In genomic region chr9:93086445-93087224, GRCh38 we compare ENCODE assay signal across 19 cellular contexts. TPM values are rescaled to one million over a fixed set of nuclear protein-coding genes. Genes with fewer than 3 reads are reported as not detected.
DNase-seq lines count a peak whose midpoint lies in the region; ATAC-seq, FAIRE-seq and TF ChIP-seq lines count a peak whose summit lies in the region.
"Had no signal": no experiment of that assay in that cellular context is flagged by ENCODE, and none has a peak within 500 bp of the region (broad histone marks: within the 10 kb centered on the region; RNA-seq: fewer than 3 reads in every experiment).

No MANE protein-coding gene starts in this region.

- peak overlapping the region in 7 of 9 donors; percentile 18 to 80 (median 69) for H3K27ac Mint-ChIP-seq in naive thymus-derived CD4-positive, alpha-beta T cell
- no peak overlapping the region for H3K27ac Mint-ChIP-seq in Caco-2 (ENCODE audit: unreplicated experiment)
- H3K27ac Mint-ChIP-seq: activated B cell treated with CpG ODN at 0.5 μM for 24 hours, mesothelial cell of epicardium had no signal

- H3K27me3 Mint-ChIP-seq in naive thymus-derived CD4-positive, alpha-beta T cell: no peaks in the 10 kb centered on the region
- H3K27me3 Mint-ChIP-seq in Caco-2 (ENCODE audit: insufficient read depth, unreplicated experiment): no peaks in the 10 kb centered on the region
- H3K27me3 Mint-ChIP-seq: activated B cell treated with CpG ODN at 0.5 μM for 24 hours had no signal

- H3K79me2 ChIP-seq in GM12878 (ENCODE audit: control insufficient read depth, insufficient read depth, low read length): no peaks in the 10 kb centered on the region

- SMC1A ChIA-PET in GM12878 (lab: Charles Lee; ENCODE audit: uncharacterized antibody, unreplicated experiment): interaction anchor here (0.7 to 1.2 kb wide), 2 partner anchors 21 to 77 kb away, joined by 3 to 4 read pairs; no protein-coding TSS in a partner anchor

- no peaks in the 10 kb centered on the region for H3K4me1 ChIP-seq in left ventricle myocardium inferior
- peaks cover 12% of the 10 kb centered on the region for H3K4me1 ChIP-seq in GM12878 (ENCODE audit: control insufficient read depth, insufficient read depth, low read length)
- H3K4me1 ChIP-seq in naive thymus-derived CD4-positive, alpha-beta T cell (ENCODE audit: control insufficient read depth in 2 of 2, insufficient read depth in 2 of 2, low read length in 2 of 2): peaks cover 18% of the 10 kb centered on the region in 2 donors
- H3K4me1 ChIP-seq in Caco-2: no peaks in the 10 kb centered on the region
- H3K4me1 ChIP-seq: gastrocnemius medialis had no signal

- DNase-seq in cardiac septum (ENCODE audit: low spot score) (peak; percentile 22), left ventricle myocardium inferior (no peak), GM12878 (ENCODE audit: low read depth, low spot score) (no peak), Caco-2 (no peak), COLO829 (ENCODE audit: low spot score) (no peak), cerebellum (ENCODE audit: low spot score) (no peak)
- DNase-seq in naive thymus-derived CD4-positive, alpha-beta T cell: peak in 1 of 9 donors; percentile 10
- DNase-seq: activated B cell treated with CpG ODN at 0.5 μM for 24 hours; activated gamma-delta T cell treated with Interleukin-2 at 50 U/mL for 16 hours; HCEC 1CT; KBM-7; NCI-H187 treated with DMSO at 0.1 percent for 48 hours; NCI-H526; stimulated activated CD4-positive, alpha-beta T cell treated with anti-CD3 and anti-CD28 coated beads, Interleukin-12 subunit alpha, Interleukin-12 subunit beta, amount 100 ng/mL, for 4 hours had no signal

- RAD21 ChIA-PET in GM12878 (lab: Charles Lee; ENCODE audit: unreplicated experiment): no interaction called here

- TF ChIP-seq RAD21 in GM12878 (IDR thresholded peaks at IDR 0.05; ENCODE audit: insufficient read depth, low read depth, low read length): no peak

- no peak overlapping the region for H3K9ac ChIP-seq in GM12878 (ENCODE audit: control insufficient read depth, insufficient read depth, low read length)
- H3K9ac ChIP-seq: BLaER1 had no signal

- in situ Hi-C loops in GM12878 (cut with MboI): no loop called here

- H3K27me3 ChIP-seq in left ventricle myocardium inferior (ENCODE audit: low read depth) (no peaks in the 10 kb centered on the region), GM12878 (replicated peaks in 1 of 2; ENCODE audit: control insufficient read depth in 2 of 2, insufficient read depth in 2 of 2, low read length in 1 of 2) (no peaks in the 10 kb centered on the region), Caco-2 (replicated peaks; ENCODE audit: control insufficient read depth, insufficient read depth, low read length) (no peaks in the 10 kb centered on the region)
- H3K27me3 ChIP-seq in naive thymus-derived CD4-positive, alpha-beta T cell (ENCODE audit: control insufficient read depth in 2 of 2, insufficient read depth in 2 of 2, low read length in 2 of 2): no peaks in the 10 kb centered on the region
- H3K27me3 ChIP-seq: BLaER1, cardiac muscle cell, gastrocnemius medialis had no signal

- intact Hi-C loops in cardiac septum (cut with DNase I) (no loop called here), left ventricle myocardium inferior (cut with micrococcal nuclease) (no loop called here), GM12878 (cut with micrococcal nuclease; ENCODE audit: unreplicated experiment) (no loop called here), Caco-2 (cut with micrococcal nuclease; ENCODE audit: unreplicated experiment) (no loop called here)
- intact Hi-C loops in naive thymus-derived CD4-positive, alpha-beta T cell (cut with micrococcal nuclease): no loop called here

- no peak for TF ChIP-seq EP300 in GM12878 (IDR thresholded peaks at IDR 0.05; ENCODE audit: borderline replicate concordance in 1 of 2, control insufficient read depth in 1 of 2, low read depth in 2 of 2, low read length in 2 of 2)

- peaks cover 14% of the 10 kb centered on the region for H3K9me3 ChIP-seq in left ventricle myocardium inferior (replicated peaks)
- peaks cover 10% of the 10 kb centered on the region for H3K9me3 ChIP-seq in GM12878 (replicated peaks; ENCODE audit: control insufficient read depth, insufficient read depth, low read length)
- no peaks in the 10 kb centered on the region for H3K9me3 ChIP-seq in naive thymus-derived CD4-positive, alpha-beta T cell (ENCODE audit: control insufficient read depth in 2 of 3, low read length in 3 of 3)
- H3K9me3 ChIP-seq in Caco-2: no peaks in the 10 kb centered on the region
- H3K9me3 ChIP-seq: BLaER1, gastrocnemius medialis had no signal

- no peak for ATAC-seq in GM12878
- no peak for ATAC-seq in naive thymus-derived CD4-positive, alpha-beta T cell
- ATAC-seq: gastrocnemius medialis had no signal

- CTCF ChIA-PET in GM12878 (lab: Yijun Ruan, JAX) (interaction anchor here (1.0 to 2.2 kb wide), 2 partner anchors 22 to 84 kb away, joined by 5 to 6 read pairs; no protein-coding TSS in a partner anchor), Caco-2 (lab: Charles Lee) (no interaction called here)
- CTCF ChIA-PET in naive thymus-derived CD4-positive, alpha-beta T cell (lab: Charles Lee): no interaction called here

- no peaks in the 10 kb centered on the region for H4K20me1 ChIP-seq in GM12878 (ENCODE audit: control insufficient read depth, insufficient read depth)
- H4K20me1 ChIP-seq: BLaER1 had no signal

- POLR2A ChIA-PET in GM12878 (lab: Charles Lee): interaction anchor here (0.7 to 1.6 kb wide), 2 partner anchors 16 to 22 kb away, joined by 3 to 5 read pairs; no protein-coding TSS in a partner anchor
- POLR2A ChIA-PET in naive thymus-derived CD4-positive, alpha-beta T cell (lab: Charles Lee): interaction anchor here (0.6 to 1.1 kb wide), 5 partner anchors 9 to 124 kb away, joined by 3 to 4 read pairs (median 3); no protein-coding TSS in a partner anchor
- POLR2A ChIA-PET in Caco-2 (lab: Charles Lee): no interaction called here

- H3K36me3 ChIP-seq in left ventricle myocardium inferior: no peaks in the 10 kb centered on the region
- H3K36me3 ChIP-seq in GM12878 (ENCODE audit: control insufficient read depth in 2 of 2, insufficient read depth in 2 of 2, low read length in 1 of 2): peaks cover 8 to 15% of the 10 kb centered on the region in 2 experiments
- H3K36me3 ChIP-seq in naive thymus-derived CD4-positive, alpha-beta T cell (ENCODE audit: control insufficient read depth in 2 of 3, insufficient read depth in 3 of 3, low read length in 3 of 3): peaks cover 0 to 64% (median 25%) of the 10 kb centered on the region in 3 experiments
- no peaks in the 10 kb centered on the region for H3K36me3 ChIP-seq in Caco-2 (ENCODE audit: control insufficient read depth, insufficient read depth, low read length)
- H3K36me3 ChIP-seq: cardiac muscle cell, gastrocnemius medialis had no signal

- FAIRE-seq in GM12878 (lab: Jason Lieb, UNC): no peak
- FAIRE-seq: RCC 7860 had no signal

- BruUV-seq in GM12878 (replicated peaks; lab: Mats Ljungman, UMichigan): no TSS peak
- BruUV-seq in Caco-2 (replicated peaks; lab: Mats Ljungman, UMichigan): no TSS peak

- peaks cover 14 to 49% (median 45%) of the 10 kb centered on the region in 7 donors for H3K4me1 Mint-ChIP-seq in naive thymus-derived CD4-positive, alpha-beta T cell
- H3K4me1 Mint-ChIP-seq in Caco-2 (ENCODE audit: low read depth, unreplicated experiment): no peaks in the 10 kb centered on the region

- peaks cover 3 to 69% (median 30%) of the 10 kb centered on the region in 5 donors for H3K36me3 Mint-ChIP-seq in naive thymus-derived CD4-positive, alpha-beta T cell
- no peaks in the 10 kb centered on the region for H3K36me3 Mint-ChIP-seq in Caco-2 (ENCODE audit: insufficient read depth, unreplicated experiment)

- no peak for TF ChIP-seq POLR2A in GM12878 (IDR thresholded peaks at IDR 0.05; ENCODE audit: low read depth, low read length)

- H3K4me3 ChIP-seq in left ventricle myocardium inferior (no peak overlapping the region), GM12878 (no peak overlapping the region), Caco-2 (ENCODE audit: low read depth, low read length) (no peak overlapping the region)
- no peak overlapping the region for H3K4me3 ChIP-seq in naive thymus-derived CD4-positive, alpha-beta T cell (ENCODE audit: low read length)
- H3K4me3 ChIP-seq: BLaER1, cardiac muscle cell, gastrocnemius medialis had no signal

- TF ChIP-seq CTCF in left ventricle myocardium inferior (IDR thresholded peaks at IDR 0.05; ENCODE audit: borderline replicate concordance) (no peak), GM12878 (IDR thresholded peaks at IDR 0.05 in 2 of 3, conservative IDR thresholded peaks at IDR 0.05 in 1 of 3; ENCODE audit: control insufficient read depth in 2 of 3, extremely low read depth in 1 of 3, insufficient read depth in 1 of 3, low read depth in 3 of 3, low read length in 3 of 3) (no peak), Caco-2 (IDR thresholded peaks at IDR 0.05; ENCODE audit: insufficient read depth in 1 of 2, low read depth in 1 of 2, low read length in 1 of 2, severe bottlenecking in 1 of 2, unreplicated experiment in 1 of 2) (no peak)

- no peak overlapping the region for H3K4me3 Mint-ChIP-seq in naive thymus-derived CD4-positive, alpha-beta T cell
- H3K4me3 Mint-ChIP-seq in Caco-2 (ENCODE audit: unreplicated experiment): no peak overlapping the region
- H3K4me3 Mint-ChIP-seq: activated B cell treated with CpG ODN at 0.5 μM for 24 hours, mesothelial cell of epicardium had no signal

- peaks cover 0 to 15% (median 0%) of the 10 kb centered on the region in 11 donors for H3K9me3 Mint-ChIP-seq in naive thymus-derived CD4-positive, alpha-beta T cell
- H3K9me3 Mint-ChIP-seq in Caco-2 (ENCODE audit: unreplicated experiment): no peaks in the 10 kb centered on the region

- H3K4me2 ChIP-seq in GM12878 (ENCODE audit: control insufficient read depth, insufficient read depth): no peak overlapping the region
- H3K4me2 ChIP-seq: BLaER1 had no signal

- 96% methylated on average over 9 of the region's 9 CpGs for WGBS in GM12878 (ENCODE audit: insufficient coverage, insufficient replicate concordance, low lambda C conversion rate, missing lambda C conversion rate)

- no peak overlapping the region for H2AFZ ChIP-seq in GM12878 (ENCODE audit: control insufficient read depth, low read depth, low read length)

- no peak overlapping the region for H3K27ac ChIP-seq in left ventricle myocardium inferior (replicated peaks)
- no peak overlapping the region for H3K27ac ChIP-seq in GM12878 (ENCODE audit: control insufficient read depth, insufficient read depth)
- H3K27ac ChIP-seq in naive thymus-derived CD4-positive, alpha-beta T cell (ENCODE audit: low read depth, low read length): no peak overlapping the region
- H3K27ac ChIP-seq: BLaER1, cardiac muscle cell, gastrocnemius medialis had no signal

RNA-seq across cellular contexts. Expression of gene CARD19, which starts 9.4 kb away (rescaled TPM):
- total RNA-seq in cardiac septum (45.1 TPM), left ventricle myocardium inferior (35.8 TPM), GM12878 (2014; rRNA removed) (40.8 and 41.6 TPM in 2 replicates), GM12878 (2014; rRNA removed; fragmentation: Illumina TruSeq; extraction: Trizol) (12.0 and 13.3 TPM in 2 replicates), GM12878 (2021) (21.6 and 21.8 TPM in 2 replicates), Caco-2 (2022) (10.6 and 11.4 TPM in 2 replicates), cerebellum (17.7 TPM)
- 9.7 and 10.4 TPM in 2 replicates for total RNA-seq in GM12878 (2013; cell fraction: nucleolus; rRNA removed)
- polyA plus RNA-seq in GM12878 (2011; ENCODE audit: low read depth): 4.0 TPM
- polyA plus RNA-seq in GM12878 (2011; rRNA removed) (8.6 and 18.3 TPM in 2 replicates), GM12878 (2014; fragmentation: Illumina TruSeq; extraction: Trizol) (0.49 and 6.3 TPM in 2 replicates), GM12878 (2014; fragmentation: Nextera tagmentation; extraction: Ambion mirVana) (1 to 10 TPM in 1 of 2 experiments, under 1 TPM in 1; 0.61 to 3.3 TPM), GM12878 (2014; rRNA removed) (38.8 and 44.1 TPM in 2 replicates), GM12878 (2016; fragmentation: Nextera tagmentation; extraction: Ambion mirVana) (10 to 100 TPM; 23.3 to 27.7 TPM)
- polyA plus RNA-seq in GM12878 (2011; cell fraction: cytosol; rRNA removed): 34.4 and 49.8 TPM in 2 replicates
- polyA plus RNA-seq in GM12878 (2011; cell fraction: nucleus; rRNA removed): 47.7 and 53.9 TPM in 2 replicates
- 11.9 and 12.2 TPM in 2 replicates for polyA plus RNA-seq in GM12878 (2012)
- 7.7 and 10.7 TPM in 2 replicates for polyA minus RNA-seq in GM12878 (2011; rRNA and poly(A)+ RNA removed)
- polyA minus RNA-seq in GM12878 (2011; cell fraction: cytosol; rRNA and poly(A)+ RNA removed): 6.0 and 6.9 TPM in 2 replicates
- 6.8 and 12.7 TPM in 2 replicates for polyA minus RNA-seq in GM12878 (2011; cell fraction: nucleus; rRNA and poly(A)+ RNA removed)
- total RNA-seq in naive thymus-derived CD4-positive, alpha-beta T cell: 10 to 100 TPM; 43.0 to 90.0 (median 54.1) TPM
- polyA plus RNA-seq in naive thymus-derived CD4-positive, alpha-beta T cell: 10 to 100 TPM; 59.2 to 75.6 TPM

RNA-seq across cellular contexts. Expression of gene SUSD3, which starts 28.1 kb away (rescaled TPM):
- total RNA-seq in cardiac septum: 1.1 TPM
- total RNA-seq in left ventricle myocardium inferior: 0.60 TPM
- 27.9 and 29.6 TPM in 2 replicates for total RNA-seq in GM12878 (2013; cell fraction: nucleolus; rRNA removed)
- 61.6 and 65.6 TPM in 2 replicates for total RNA-seq in GM12878 (2014; rRNA removed)
- 26.9 and 29.8 TPM in 2 replicates for total RNA-seq in GM12878 (2014; rRNA removed; fragmentation: Illumina TruSeq; extraction: Trizol)
- 37.6 and 39.8 TPM in 2 replicates for total RNA-seq in GM12878 (2021)
- 15.3 TPM for polyA plus RNA-seq in GM12878 (2011; ENCODE audit: low read depth)
- 60.0 and 92.0 TPM in 2 replicates for polyA plus RNA-seq in GM12878 (2011; rRNA removed)
- 129 and 170 TPM in 2 replicates for polyA plus RNA-seq in GM12878 (2011; cell fraction: cytosol; rRNA removed)
- 83.1 and 109 TPM in 2 replicates for polyA plus RNA-seq in GM12878 (2011; cell fraction: nucleus; rRNA removed)
- 25.7 and 33.6 TPM in 2 replicates for polyA plus RNA-seq in GM12878 (2012)
- polyA plus RNA-seq in GM12878 (2014; fragmentation: Illumina TruSeq; extraction: Trizol): 5.4 and 14.1 TPM in 2 replicates
- 10 to 100 TPM in 1 of 2 experiments, 1 to 10 TPM in 1; 2.5 to 15.1 TPM for polyA plus RNA-seq in GM12878 (2014; fragmentation: Nextera tagmentation; extraction: Ambion mirVana)
- 72.4 and 79.6 TPM in 2 replicates for polyA plus RNA-seq in GM12878 (2014; rRNA removed)
- polyA plus RNA-seq in GM12878 (2016; fragmentation: Nextera tagmentation; extraction: Ambion mirVana): 10 to 100 TPM; 30.9 to 31.3 TPM
- polyA minus RNA-seq in GM12878 (2011; rRNA and poly(A)+ RNA removed): 46.4 and 91.1 TPM in 2 replicates
- polyA minus RNA-seq in GM12878 (2011; cell fraction: cytosol; rRNA and poly(A)+ RNA removed): 31.3 and 42.8 TPM in 2 replicates
- 11.1 and 14.0 TPM in 2 replicates for polyA minus RNA-seq in GM12878 (2011; cell fraction: nucleus; rRNA and poly(A)+ RNA removed)
- total RNA-seq in naive thymus-derived CD4-positive, alpha-beta T cell: 10 to 100 TPM; 62.8 to 83.5 (median 68.7) TPM
- polyA plus RNA-seq in naive thymus-derived CD4-positive, alpha-beta T cell: 100 to 1,000 TPM; 186 to 315 TPM
- 2.2 and 2.9 TPM in 2 replicates for total RNA-seq in Caco-2 (2022)
- total RNA-seq in cerebellum: 0.45 TPM
- total RNA-seq: cardiac muscle cell had no signal
- polyA plus RNA-seq: cardiac muscle cell had no signal

RNA-seq across cellular contexts. Expression of gene NINJ1, which starts 47.4 kb away (rescaled TPM):
- total RNA-seq in cardiac septum (46.4 TPM), left ventricle myocardium inferior (53.7 TPM), GM12878 (2014; rRNA removed) (18.6 and 23.0 TPM in 2 replicates), GM12878 (2014; rRNA removed; fragmentation: Illumina TruSeq; extraction: Trizol) (8.0 TPM in 2 replicates), GM12878 (2021) (15.1 and 16.6 TPM in 2 replicates), Caco-2 (2022) (29.5 and 35.6 TPM in 2 replicates), cerebellum (10.2 TPM)
- total RNA-seq in GM12878 (2013; cell fraction: nucleolus; rRNA removed): 38.5 and 41.6 TPM in 2 replicates
- 13.3 TPM for polyA plus RNA-seq in GM12878 (2011; ENCODE audit: low read depth)
- polyA plus RNA-seq in GM12878 (2011; rRNA removed) (12.7 and 33.5 TPM in 2 replicates), GM12878 (2014; fragmentation: Illumina TruSeq; extraction: Trizol) (2.5 and 8.7 TPM in 2 replicates), GM12878 (2014; fragmentation: Nextera tagmentation; extraction: Ambion mirVana) (1 to 10 TPM in 1 of 2 experiments, under 1 TPM in 1; 0.64 to 2.5 TPM), GM12878 (2014; rRNA removed) (23.7 and 27.5 TPM in 2 replicates), GM12878 (2016; fragmentation: Nextera tagmentation; extraction: Ambion mirVana) (10 to 100 TPM; 19.1 to 19.3 TPM)
- polyA plus RNA-seq in GM12878 (2011; cell fraction: cytosol; rRNA removed): 55.7 and 66.8 TPM in 2 replicates
- 48.8 and 50.5 TPM in 2 replicates for polyA plus RNA-seq in GM12878 (2011; cell fraction: nucleus; rRNA removed)
- polyA plus RNA-seq in GM12878 (2012): 25.3 and 27.1 TPM in 2 replicates
- 21.6 and 36.2 TPM in 2 replicates for polyA minus RNA-seq in GM12878 (2011; rRNA and poly(A)+ RNA removed)
- polyA minus RNA-seq in GM12878 (2011; cell fraction: cytosol; rRNA and poly(A)+ RNA removed): 14.6 and 15.7 TPM in 2 replicates
- polyA minus RNA-seq in GM12878 (2011; cell fraction: nucleus; rRNA and poly(A)+ RNA removed): 8.0 and 14.3 TPM in 2 replicates
- 100 to 1,000 TPM in 2 of 5 experiments, 10 to 100 TPM in 3; 30.7 to 163 (median 64.7) TPM for total RNA-seq in naive thymus-derived CD4-positive, alpha-beta T cell
- 100 to 1,000 TPM; 113 to 133 TPM for polyA plus RNA-seq in naive thymus-derived CD4-positive, alpha-beta T cell
